ENCODE assay signal across 9 cellular contexts in the genomic region with DNA sequence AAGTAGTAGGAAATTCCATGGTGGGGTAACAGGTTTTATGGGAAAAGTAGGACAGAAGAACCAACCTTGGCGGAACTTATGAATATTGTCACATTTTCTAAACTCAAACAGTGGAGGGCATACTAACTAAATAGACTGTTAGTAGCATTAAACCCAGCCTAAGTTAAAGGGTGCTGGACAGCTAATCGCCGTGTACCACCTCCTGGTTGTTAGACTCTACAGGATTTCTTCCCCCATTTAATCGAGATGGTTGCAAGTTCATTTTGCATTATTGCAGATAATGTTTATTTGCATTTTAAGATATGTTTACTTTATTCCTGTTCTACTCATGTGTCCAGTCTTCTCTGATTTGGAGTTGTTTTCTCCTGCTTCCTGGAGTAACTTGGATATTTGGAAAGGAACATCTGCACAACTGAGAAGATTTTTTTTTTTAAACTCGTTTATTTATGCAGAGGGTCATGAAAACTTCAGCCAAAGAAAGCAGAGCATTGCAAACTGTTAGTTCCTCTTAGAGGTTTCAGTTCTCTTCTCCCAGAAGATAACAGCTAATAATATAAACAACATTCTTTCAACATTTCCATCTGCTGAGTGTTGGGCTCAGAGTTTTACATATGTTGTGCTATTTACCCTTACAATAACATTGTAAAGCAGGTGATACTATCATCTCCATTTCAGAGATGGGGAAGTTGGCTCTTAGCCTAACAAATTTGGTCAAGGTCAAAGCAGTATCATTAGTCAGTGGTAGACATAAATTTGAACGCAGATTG. TPM values are rescaled to one million over a fixed set of nuclear protein-coding genes. Genes with fewer than 3 reads are reported as not detected.
DNase-seq lines count a peak whose midpoint lies in the region; ATAC-seq lines count a peak whose summit lies in the region.
"Had no signal": no experiment of that assay in that cellular context is flagged by ENCODE, and none has a peak within 500 bp of the region (broad histone marks: within the 10 kb centered on the region; RNA-seq: fewer than 3 reads in every experiment).

No MANE protein-coding gene starts in this region.

- peak overlapping the region; percentile 53 for H3K4me2 ChIP-seq in BLaER1

- no peaks in the 10 kb centered on the region for H3K36me3 Mint-ChIP-seq in effector memory CD8-positive, alpha-beta T cell (ENCODE audit: insufficient read depth)

- no peak overlapping the region for H3K4me3 ChIP-seq in BLaER1

- no peak overlapping the region for H3K27ac Mint-ChIP-seq in effector memory CD8-positive, alpha-beta T cell

- H3K9me3 Mint-ChIP-seq in effector memory CD8-positive, alpha-beta T cell = peaks cover 4 to 8% of the 10 kb centered on the region in 2 donors
- H3K9me3 Mint-ChIP-seq: nephron had no signal

- H3K27me3 Mint-ChIP-seq in effector memory CD8-positive, alpha-beta T cell = peaks cover 0 to 6% of the 10 kb centered on the region in 2 donors

- H3K36me3 ChIP-seq in BLaER1 = no peaks in the 10 kb centered on the region

- H4K20me1 ChIP-seq in BLaER1 = no peaks in the 10 kb centered on the region

- no peak overlapping the region for H3K9ac ChIP-seq in BLaER1

- H3K9me3 ChIP-seq in BLaER1 = no peaks in the 10 kb centered on the region

- no peaks in the 10 kb centered on the region for H3K27me3 ChIP-seq in BLaER1

- ATAC-seq in GM19467 (IDR thresholded peaks at IDR 0.05; ENCODE audit: unreplicated experiment) = peak; percentile 88
- ATAC-seq in HG03342 (IDR thresholded peaks at IDR 0.05; ENCODE audit: unreplicated experiment) = peak; percentile 90
- peak; percentile 12 for ATAC-seq in effector memory CD8-positive, alpha-beta T cell (replicated peaks)

- H3K4me3 Mint-ChIP-seq in effector memory CD8-positive, alpha-beta T cell = no peak overlapping the region
- H3K4me3 Mint-ChIP-seq: nephron had no signal

- no peaks in the 10 kb centered on the region for H3K4me1 Mint-ChIP-seq in effector memory CD8-positive, alpha-beta T cell (ENCODE audit: low read depth in 2 of 2)

- H3K27ac ChIP-seq in BLaER1 = peak overlapping the region; percentile 39; the same call in 1 of the 2 replicates

- H3K4me1 ChIP-seq in BLaER1 = peaks cover 58% of the 10 kb centered on the region

- DNase-seq in effector memory CD8-positive, alpha-beta T cell = no peak
- no peak for DNase-seq in kidney tubule cell (ENCODE audit: low spot score)
- DNase-seq in nucleus accumbens (lab: John Stamatoyannopoulos, UW) = no peak
- no peak for DNase-seq in NCI-H526 (lab: John Stamatoyannopoulos, UW)
- DNase-seq in H4 (ENCODE audit: low spot score) = no peak

RNA-seq across cellular contexts. Expression of a gene that starts 51.5 kb away (rescaled TPM):
- total RNA-seq in H4 (2014; rRNA removed; shearing (Covaris generic)) = 11.8 and 12.9 TPM in 2 replicates

Comparison
In these comparisons a context has a peak if more than half of its experiments do, and no peak if none do; other contexts are left out.
1. ATAC-seq: peak in every context shown above with its lines; median percentile 90 in HG03342; 88 in GM19467; 12 in effector memory CD8-positive, alpha-beta T cell.